In the genomic region with DNA sequence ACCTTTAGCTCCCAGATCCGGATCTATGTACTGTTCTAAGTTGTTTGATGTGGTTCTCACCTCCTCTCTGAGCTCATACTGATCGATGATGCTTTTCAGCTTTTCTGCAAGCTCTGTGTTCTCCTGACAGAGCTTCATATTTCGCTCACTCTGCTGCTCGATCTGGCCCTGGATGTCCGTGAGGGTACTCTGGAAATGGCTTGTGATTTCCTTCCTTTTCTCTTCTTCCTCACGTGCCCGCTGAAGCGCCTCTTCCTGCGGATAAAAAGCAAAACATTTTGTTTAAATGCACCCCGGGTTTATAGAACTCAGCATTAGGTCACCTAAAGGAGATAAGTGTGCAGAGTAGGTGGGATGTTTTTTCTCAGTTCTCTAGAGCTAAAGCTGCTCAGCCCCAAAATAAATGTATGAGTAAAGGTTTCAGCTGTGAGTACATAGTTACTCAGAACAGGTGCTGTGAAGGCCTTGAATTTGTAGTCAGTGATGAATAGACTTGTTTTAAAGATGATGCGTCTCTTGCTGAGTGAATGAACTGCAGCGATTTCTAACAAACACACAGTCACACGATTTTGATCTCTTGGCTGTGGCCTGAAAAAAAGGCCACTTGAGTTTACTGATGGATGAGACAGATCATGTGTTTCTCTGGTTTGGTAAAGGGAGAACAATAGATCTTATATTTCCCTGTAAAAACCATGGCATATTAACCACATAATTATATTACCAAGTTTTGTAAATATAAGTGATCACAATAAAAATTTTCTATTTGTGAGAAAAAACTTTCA, we compare ENCODE assay signal across 8 cellular contexts.
A peak's percentile ranks its signal among the peaks of the same experiment; 100 is the strongest.
DNase-seq lines count a peak whose midpoint lies in the region; ATAC-seq lines count a peak whose summit lies in the region.

No MANE protein-coding gene starts in this region.

- DNase-seq in NAMALWA (ENCODE audit: low spot score): peak; percentile 57
- no peak for DNase-seq in stimulated activated naive B cell treated with anti-CD40 and anti-IgM and Interleukin-4, amounts not matched to agents 10 μg/mL and 1 μg/mL and 100 μg/mL, for 72 hours
- no peak for DNase-seq in GF-D8 (lab: John Stamatoyannopoulos, UW)
- DNase-seq in activated gamma-delta T cell (lab: John Stamatoyannopoulos, UW): no peak
- DNase-seq in hypothalamus (lab: John Stamatoyannopoulos, UW): no peak

- H3K27me3 Mint-ChIP-seq in activated naive CD4-positive, alpha-beta T cell treated with anti-CD3 and anti-CD28 coated beads, Interleukin-2, amount 50 U/mL, for 24 hours: no peaks in the 10 kb centered on the region
- H3K27me3 Mint-ChIP-seq in stimulated activated naive B cell treated with anti-CD40 and anti-IgM and Interleukin-4, amounts not matched to agents 10 μg/mL and 1 μg/mL and 100 μg/mL, for 72 hours: no peaks in the 10 kb centered on the region

- peaks cover 32% of the 10 kb centered on the region for H3K4me1 Mint-ChIP-seq in activated naive CD4-positive, alpha-beta T cell treated with anti-CD3 and anti-CD28 coated beads, Interleukin-2, amount 50 U/mL, for 24 hours
- peaks cover 9 to 20% of the 10 kb centered on the region in 2 donors for H3K4me1 Mint-ChIP-seq in stimulated activated naive B cell treated with anti-CD40 and anti-IgM and Interleukin-4, amounts not matched to agents 10 μg/mL and 1 μg/mL and 100 μg/mL, for 72 hours

- H3K4me3 Mint-ChIP-seq in activated naive CD4-positive, alpha-beta T cell treated with anti-CD3 and anti-CD28 coated beads, Interleukin-2, amount 50 U/mL, for 24 hours: peak overlapping the region; percentile 67
- peak overlapping the region; percentile 34 to 55 for H3K4me3 Mint-ChIP-seq in stimulated activated naive B cell treated with anti-CD40 and anti-IgM and Interleukin-4, amounts not matched to agents 10 μg/mL and 1 μg/mL and 100 μg/mL, for 72 hours

- peak overlapping the region; percentile 94 for H3K27ac Mint-ChIP-seq in activated naive CD4-positive, alpha-beta T cell treated with anti-CD3 and anti-CD28 coated beads, Interleukin-2, amount 50 U/mL, for 24 hours
- peak overlapping the region; percentile 85 for H3K27ac Mint-ChIP-seq in stimulated activated naive B cell treated with anti-CD40 and anti-IgM and Interleukin-4, amounts not matched to agents 10 μg/mL and 1 μg/mL and 100 μg/mL, for 72 hours

- peak; percentile 95 for ATAC-seq in GM18498 (IDR thresholded peaks at IDR 0.05; ENCODE audit: unreplicated experiment)
- ATAC-seq in GM21576 (IDR thresholded peaks at IDR 0.05; ENCODE audit: unreplicated experiment): peak; percentile 96
- peak; percentile 99 for ATAC-seq in stimulated activated naive B cell treated with anti-CD40 and anti-IgM and Interleukin-4, amounts not matched to agents 10 μg/mL and 1 μg/mL and 100 μg/mL, for 72 hours (replicated peaks)

- peaks cover 10% of the 10 kb centered on the region for H3K36me3 Mint-ChIP-seq in activated naive CD4-positive, alpha-beta T cell treated with anti-CD3 and anti-CD28 coated beads, Interleukin-2, amount 50 U/mL, for 24 hours
- peaks cover 10 to 11% of the 10 kb centered on the region in 2 donors for H3K36me3 Mint-ChIP-seq in stimulated activated naive B cell treated with anti-CD40 and anti-IgM and Interleukin-4, amounts not matched to agents 10 μg/mL and 1 μg/mL and 100 μg/mL, for 72 hours

- no peaks in the 10 kb centered on the region for H3K9me3 Mint-ChIP-seq in activated naive CD4-positive, alpha-beta T cell treated with anti-CD3 and anti-CD28 coated beads, Interleukin-2, amount 50 U/mL, for 24 hours
- H3K9me3 Mint-ChIP-seq in stimulated activated naive B cell treated with anti-CD40 and anti-IgM and Interleukin-4, amounts not matched to agents 10 μg/mL and 1 μg/mL and 100 μg/mL, for 72 hours: no peaks in the 10 kb centered on the region
